ENCODE assay signal across 10 cellular contexts in genomic region chr3:10164201-10164545, GRCh38. TPM values are rescaled to one million over a fixed set of nuclear protein-coding genes. Genes with fewer than 3 reads are reported as not detected.
DNase-seq lines count a peak whose midpoint lies in the region; ATAC-seq and TF ChIP-seq lines count a peak whose summit lies in the region.
"Not testable (repeated sequence)": the region's sequence is repeated elsewhere in the genome, so short reads cannot be mapped to it uniquely, and the experiment has no call there.
"Had no signal": no experiment of that assay in that cellular context is flagged by ENCODE, and none has a peak within 500 bp of the region (broad histone marks: within the 10 kb centered on the region; RNA-seq: fewer than 3 reads in every experiment).

No MANE protein-coding gene starts in this region.

- not testable (repeated sequence) for H3K23ac ChIP-seq in H9 (ENCODE audit: insufficient read length, low read depth, low read length)

- intact Hi-C loops in heart right ventricle (cut with DNase I) (loop anchor here in 7 of 10 donors (2.0 to 10.0 kb wide), 4 partner anchors 53 to 61 kb away; no protein-coding TSS in a partner anchor), natural killer cell (cut with micrococcal nuclease) (loop anchor here (1.0 to 2.0 kb wide), 2 partner anchors 31 to 61 kb away; no protein-coding TSS in a partner anchor)

- H3K14ac ChIP-seq in H9 (ENCODE audit: insufficient read depth, low read length), result not testable (repeated sequence)

- H3K23me2 ChIP-seq in H9 (ENCODE audit: insufficient read length, low read depth, low read length, poor library complexity, severe bottlenecking), result not testable (repeated sequence)

- H3K27me3 Mint-ChIP-seq in H9 (ENCODE audit: low read depth); activated T-helper 17 cell treated with anti-CD3 and anti-CD28 coated beads, Interleukin-2, amount 50 U/mL, for 72 hours; natural killer cell (ENCODE audit: low read depth in 2 of 2): not testable (repeated sequence)

- not testable (repeated sequence) for H2BK5ac ChIP-seq in H9 (ENCODE audit: insufficient read length, low read length)

- not testable (repeated sequence) for H3K27ac Mint-ChIP-seq in H9; activated T-helper 17 cell treated with anti-CD3 and anti-CD28 coated beads, Interleukin-2, amount 50 U/mL, for 72 hours
- peak overlapping the region; percentile 72 to 78 for H3K27ac Mint-ChIP-seq in natural killer cell

- not testable (repeated sequence) for H3K4ac ChIP-seq in H9 (ENCODE audit: low read depth, low read length)

- not testable (repeated sequence) for H2AFZ ChIP-seq in H9 (ENCODE audit: low read length)
- H2AFZ ChIP-seq in smooth muscle cell (ENCODE audit: low read depth), result peak overlapping the region; percentile 95

- not testable (repeated sequence) for H3K9ac ChIP-seq in H9 (ENCODE audit: extremely low read depth, insufficient read length, low read length); smooth muscle cell (ENCODE audit: low read depth)

- H3K9me3 Mint-ChIP-seq in H9; activated T-helper 17 cell treated with anti-CD3 and anti-CD28 coated beads, Interleukin-2, amount 50 U/mL, for 72 hours; natural killer cell: not testable (repeated sequence)

- TF ChIP-seq CTCF in H9 (conservative IDR thresholded peaks at IDR 0.05); RWPE2 (IDR thresholded peaks at IDR 0.05; ENCODE audit: poor library complexity, severe bottlenecking); coronary artery (IDR thresholded peaks at IDR 0.05); heart right ventricle (IDR thresholded peaks at IDR 0.05); natural killer cell (IDR thresholded peaks at IDR 0.05); smooth muscle cell (IDR thresholded peaks at IDR 0.05; ENCODE audit: borderline replicate concordance, insufficient read depth, poor library complexity, severe bottlenecking): not testable (repeated sequence)

- not testable (repeated sequence) for H3K36me3 Mint-ChIP-seq in H9 (ENCODE audit: insufficient read depth in 1 of 3, low read depth in 3 of 3); activated T-helper 17 cell treated with anti-CD3 and anti-CD28 coated beads, Interleukin-2, amount 50 U/mL, for 72 hours (ENCODE audit: low read depth); natural killer cell

- H4K20me1 ChIP-seq in H9 (ENCODE audit: control insufficient read depth, insufficient read depth, insufficient read length); smooth muscle cell (ENCODE audit: low read depth): not testable (repeated sequence)

- H3K56ac ChIP-seq in H9 (ENCODE audit: insufficient read length, low read depth, low read length), result not testable (repeated sequence)

- H3K4me1 Mint-ChIP-seq in H9 (peaks cover 11 to 14% of the 10 kb centered on the region in 2 experiments), natural killer cell (peaks cover 21 to 27% of the 10 kb centered on the region in 2 donors)
- peaks cover 12% of the 10 kb centered on the region for H3K4me1 Mint-ChIP-seq in activated T-helper 17 cell treated with anti-CD3 and anti-CD28 coated beads, Interleukin-2, amount 50 U/mL, for 72 hours

- H3K27me3 ChIP-seq in H9 (ENCODE audit: insufficient read depth, low read length); RWPE2 (ENCODE audit: insufficient read depth, poor library complexity, severe bottlenecking); heart right ventricle; smooth muscle cell (ENCODE audit: low read depth): not testable (repeated sequence)

- not testable (repeated sequence) for H3K4me1 ChIP-seq in H9 (ENCODE audit: insufficient read depth, low read length); RWPE2 (ENCODE audit: insufficient read depth, poor library complexity, severe bottlenecking); smooth muscle cell (ENCODE audit: low read depth)
- peaks cover 0 to 27% (median 5%) of the 10 kb centered on the region in 9 donors for H3K4me1 ChIP-seq in heart right ventricle

- H3K4me2 ChIP-seq in H9 (ENCODE audit: insufficient read depth, insufficient read length, low read length) (peak overlapping the region; percentile 66), smooth muscle cell (peak overlapping the region; percentile 95)

- DNase-seq in H9; RWPE2 (ENCODE audit: low spot score); coronary artery (ENCODE audit: low spot score); heart right ventricle; natural killer cell; smooth muscle cell (lab: John Stamatoyannopoulos, UW; ENCODE audit: unreplicated experiment): not testable (repeated sequence)

- H3K36me3 ChIP-seq in RWPE2 (ENCODE audit: low read depth); heart right ventricle; smooth muscle cell (ENCODE audit: low read depth): not testable (repeated sequence)

- not testable (repeated sequence) for H3K79me1 ChIP-seq in H9 (ENCODE audit: insufficient read depth, low read depth, low read length, poor library complexity, severe bottlenecking)

- not testable (repeated sequence) for H4K91ac ChIP-seq in H9 (ENCODE audit: insufficient read length, low read depth, low read length)

- H3F3A ChIP-seq in smooth muscle cell (ENCODE audit: low read depth), result not testable (repeated sequence)

- not testable (repeated sequence) for H3K79me2 ChIP-seq in H9 (ENCODE audit: insufficient read depth, low read length); smooth muscle cell (ENCODE audit: low read depth)

- not testable (repeated sequence) for H3K9me3 ChIP-seq in H9 (ENCODE audit: control insufficient read depth, low read depth, low read length); RWPE2 (ENCODE audit: severe bottlenecking); heart right ventricle; smooth muscle cell (replicated peaks; ENCODE audit: low read depth)

- not testable (repeated sequence) for H4K8ac ChIP-seq in H9 (replicated peaks; ENCODE audit: insufficient read length, low read depth, low read length)

- H3K4me3 ChIP-seq in RWPE2 (ENCODE audit: severe bottlenecking) (peak overlapping the region; percentile 74), coronary artery (peak overlapping the region; percentile 92), heart right ventricle (peak overlapping the region in 9 of 10 donors; percentile 56 to 92 (median 86)), smooth muscle cell (peak overlapping the region; percentile 69)

- not testable (repeated sequence) for ATAC-seq in RWPE2 (ENCODE audit: low read depth); activated T-helper 17 cell treated with anti-CD3 and anti-CD28 coated beads, Interleukin-2, amount 50 U/mL, for 72 hours (replicated peaks); heart right ventricle; natural killer cell

- H2AK5ac ChIP-seq in H9 (ENCODE audit: insufficient read length, low read length), result not testable (repeated sequence)

- H2BK20ac ChIP-seq in H9 (ENCODE audit: low read depth, low read length, poor library complexity, severe bottlenecking), result not testable (repeated sequence)

- H3K4me3 Mint-ChIP-seq in H9, result peak overlapping the region; percentile 7 to 73; a peak in 3 of 5 replicates
- peak overlapping the region; percentile 69 for H3K4me3 Mint-ChIP-seq in activated T-helper 17 cell treated with anti-CD3 and anti-CD28 coated beads, Interleukin-2, amount 50 U/mL, for 72 hours
- H3K4me3 Mint-ChIP-seq in natural killer cell, result peak overlapping the region; percentile 47

- not testable (repeated sequence) for H3K18ac ChIP-seq in H9 (ENCODE audit: insufficient read length, low read depth, low read length)

- not testable (repeated sequence) for H2BK120ac ChIP-seq in H9 (ENCODE audit: low read depth, low read length, poor library complexity, severe bottlenecking)

- H4K5ac ChIP-seq in H9 (ENCODE audit: insufficient read length, low read depth, low read length), result not testable (repeated sequence)

- H3T11ph ChIP-seq in H9 (ENCODE audit: low read length), result not testable (repeated sequence)

- H2BK12ac ChIP-seq in H9 (ENCODE audit: insufficient read length, low read depth, low read length), result not testable (repeated sequence)

- not testable (repeated sequence) for H3K27ac ChIP-seq in H9 (ENCODE audit: insufficient read length, low read depth, low read length); RWPE2 (ENCODE audit: poor library complexity, severe bottlenecking); heart right ventricle; smooth muscle cell (ENCODE audit: low read depth)
- H3K27ac ChIP-seq in coronary artery, result peak overlapping the region in 1 of 2 donors; percentile 88

- H2BK15ac ChIP-seq in H9 (ENCODE audit: low read depth, low read length), result not testable (repeated sequence)

- no CpG with 5 or more reads among the region's 12 CpGs for WGBS in H9 (ENCODE audit: extremely low coverage, insufficient read length, low lambda C conversion rate)
- 71 to 72% methylated on average over 12 of the region's 12 CpGs for WGBS in heart right ventricle, 2 donors
- WGBS in smooth muscle cell (ENCODE audit: low lambda C conversion rate), result 78% methylated on average over 12 of the region's 12 CpGs

RNA-seq across cellular contexts. Expression of gene IRAK2, which starts 0.5 kb away (rescaled TPM):
- total RNA-seq in H9 (2021), result 0.37 and 0.61 TPM in 2 replicates
- total RNA-seq in activated T-helper 17 cell treated with anti-CD3 and anti-CD28 coated beads, Interleukin-2, amount 50 U/mL, for 72 hours, result 10 to 100 TPM in 1 of 2 donors, 1 to 10 TPM in 1; 5.6 to 10.1 TPM
- total RNA-seq in heart right ventricle, result 1 to 10 TPM in 9 of 10 donors, under 1 TPM in 1; 0.92 to 3.6 (median 1.5) TPM
- polyA plus RNA-seq in heart right ventricle, result under 1 TPM; 0.73 to 0.84 TPM
- 10 to 100 TPM; 10.4 to 28.2 (median 10.9) TPM for total RNA-seq in natural killer cell
- total RNA-seq in smooth muscle cell, result 1.9 and 3.4 TPM in 2 replicates
- 2.8 and 3.3 TPM in 2 replicates for polyA plus RNA-seq in smooth muscle cell

RNA-seq across cellular contexts. Expression of gene VHL, which starts 22.6 kb away (rescaled TPM):
- total RNA-seq in H9 (2021) (62.2 and 64.4 TPM in 2 replicates), heart right ventricle (10 to 100 TPM; 10.3 to 19.3 (median 12.0) TPM), natural killer cell (100 to 1,000 TPM in 2 of 3 donors, 10 to 100 TPM in 1; 94.9 to 113 (median 102) TPM), smooth muscle cell (21.4 and 26.8 TPM in 2 replicates)
- 10 to 100 TPM; 62.7 to 63.7 TPM for total RNA-seq in activated T-helper 17 cell treated with anti-CD3 and anti-CD28 coated beads, Interleukin-2, amount 50 U/mL, for 72 hours
- polyA plus RNA-seq in heart right ventricle (10 to 100 TPM in 1 of 2 donors, 1 to 10 TPM in 1; 9.4 to 18.4 TPM), smooth muscle cell (13.9 and 19.5 TPM in 2 replicates)

RNA-seq across cellular contexts. Expression of gene BRK1, which starts 48.7 kb away (rescaled TPM):
- total RNA-seq in H9 (2021) (119 and 121 TPM in 2 replicates), heart right ventricle (100 to 1,000 TPM in 2 of 10 donors, 10 to 100 TPM in 8; 80.3 to 101 (median 94.8) TPM), natural killer cell (10 to 100 TPM; 65.8 to 78.5 (median 75.0) TPM), smooth muscle cell (111 and 117 TPM in 2 replicates)
- total RNA-seq in activated T-helper 17 cell treated with anti-CD3 and anti-CD28 coated beads, Interleukin-2, amount 50 U/mL, for 72 hours, result 100 to 1,000 TPM in 1 of 2 donors, 10 to 100 TPM in 1; 93.3 to 111 TPM
- polyA plus RNA-seq in heart right ventricle (100 to 1,000 TPM in 1 of 2 donors, 10 to 100 TPM in 1; 62.0 to 151 TPM), smooth muscle cell (228 and 231 TPM in 2 replicates)

RNA-seq across cellular contexts. Expression of gene FANCD2OS, which starts 56.1 kb away (rescaled TPM):
- total RNA-seq in H9 (2021) (not detected in 2 replicates), heart right ventricle (not detected), natural killer cell (not detected), smooth muscle cell (not detected in 2 replicates)
- total RNA-seq in activated T-helper 17 cell treated with anti-CD3 and anti-CD28 coated beads, Interleukin-2, amount 50 U/mL, for 72 hours, result not detected
- polyA plus RNA-seq in heart right ventricle (not detected), smooth muscle cell (not detected in 2 replicates)
- total RNA-seq: H4; posterior vena cava; T-helper 2 cell treated with Interferon-gamma antibody and Interleukin-4, amounts not matched to agents 100 ng/mL and 5 ng/mL, for 36 hours had no signal
